ENCODE assay signal across 12 cellular contexts in the genomic region with DNA sequence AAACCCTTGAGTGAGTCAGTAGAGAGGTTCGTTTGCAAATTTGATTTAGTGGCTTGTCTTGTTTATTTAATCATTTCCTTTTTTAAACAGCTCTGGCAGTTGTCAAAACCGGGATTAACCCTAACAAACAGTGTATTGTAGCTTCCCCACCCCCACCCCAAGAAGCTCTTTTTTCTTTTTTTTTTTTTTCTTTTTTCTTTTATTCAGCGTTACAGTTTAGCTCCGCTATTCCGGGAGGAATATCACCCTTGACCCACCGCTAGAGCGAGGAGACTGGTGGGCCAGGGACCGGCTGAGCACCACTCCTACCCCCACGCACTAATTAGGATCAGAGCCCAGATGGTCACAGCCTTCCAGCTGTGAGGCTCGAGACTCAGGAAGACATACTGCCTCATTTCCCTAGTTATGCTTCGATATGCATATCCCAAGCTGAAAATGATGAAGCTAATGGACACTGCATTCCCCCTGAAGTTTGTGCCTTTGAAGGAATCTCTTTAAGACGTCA. TPM values are rescaled to one million over a fixed set of nuclear protein-coding genes. Genes with fewer than 3 reads are reported as not detected.
DNase-seq lines count a peak whose midpoint lies in the region; ATAC-seq, FAIRE-seq and TF ChIP-seq lines count a peak whose summit lies in the region.
"Had no signal": no experiment of that assay in that cellular context is flagged by ENCODE, and none has a peak within 500 bp of the region (broad histone marks: within the 10 kb centered on the region; RNA-seq: fewer than 3 reads in every experiment).

No MANE protein-coding gene starts in this region.

- no peak overlapping the region for H3K27ac Mint-ChIP-seq in HFFc6
- H3K27ac Mint-ChIP-seq in neural crest cell (ENCODE audit: unreplicated experiment) = no peak overlapping the region
- H3K27ac Mint-ChIP-seq: CD4-positive, alpha-beta memory T cell; T-cell had no signal

- no peak for FAIRE-seq in GM12892 (lab: Jason Lieb, UNC)

- peaks cover 25% of the 10 kb centered on the region for H3K4me1 Mint-ChIP-seq in HFFc6 (ENCODE audit: low read depth)
- H3K4me1 Mint-ChIP-seq in neural crest cell = peaks cover 30% of the 10 kb centered on the region

- CTCF ChIA-PET in A673 (lab: Charles Lee) = no interaction called here

- no peaks in the 10 kb centered on the region for H3K9me3 ChIP-seq in A673 (ENCODE audit: low read depth, low read length, poor library complexity, severe bottlenecking)
- no peaks in the 10 kb centered on the region for H3K9me3 ChIP-seq in endocrine pancreas (ENCODE audit: control insufficient read depth, low read length)

- TF ChIP-seq CTCF in A673 (conservative IDR thresholded peaks at IDR 0.05; ENCODE audit: low read depth, low read length) (no peak), HFFc6 (IDR thresholded peaks at IDR 0.05) (no peak), neural crest cell (conservative IDR thresholded peaks at IDR 0.05) (no peak)

- intact Hi-C loops in A673 (cut with micrococcal nuclease; ENCODE audit: unreplicated experiment) = no loop called here

- H3K9ac ChIP-seq in endocrine pancreas (ENCODE audit: control insufficient read depth, insufficient read depth, low read length) = no peak overlapping the region

- H3K4me3 Mint-ChIP-seq in HFFc6 = peak overlapping the region; percentile 79; the same call in 1 of the 2 replicates
- peak overlapping the region; percentile 87 for H3K4me3 Mint-ChIP-seq in neural crest cell

- H3K36me3 Mint-ChIP-seq in HFFc6 (ENCODE audit: low read depth) (no peaks in the 10 kb centered on the region), neural crest cell (ENCODE audit: low read depth) (no peaks in the 10 kb centered on the region)
- H3K36me3 Mint-ChIP-seq: CD4-positive, alpha-beta memory T cell; T-cell had no signal

- no peak for ATAC-seq in HG03460 (IDR thresholded peaks at IDR 0.05; ENCODE audit: unreplicated experiment)
- ATAC-seq: T-cell had no signal

- H3K27me3 Mint-ChIP-seq in HFFc6 (ENCODE audit: insufficient read depth) (peaks cover 33% of the 10 kb centered on the region), neural crest cell (ENCODE audit: low read depth) (peaks cover 54% of the 10 kb centered on the region)

- no peak overlapping the region for H3K27ac ChIP-seq in A673 (ENCODE audit: low read depth, low read length, poor library complexity, severe bottlenecking)

- peak overlapping the region; percentile 52 for H3K4me3 ChIP-seq in A673 (ENCODE audit: low read depth, low read length, poor library complexity, severe bottlenecking)
- peak overlapping the region; percentile 94 for H3K4me3 ChIP-seq in endocrine pancreas (ENCODE audit: control insufficient read depth, insufficient read depth, low read length)

- POLR2A ChIA-PET in A673 (lab: Charles Lee; ENCODE audit: low non-redundant PET) = no interaction called here

- H3K9me3 Mint-ChIP-seq in HFFc6 (no peaks in the 10 kb centered on the region), neural crest cell (no peaks in the 10 kb centered on the region)
- H3K9me3 Mint-ChIP-seq: T-cell had no signal

- H3K27me3 ChIP-seq in A673 (replicated peaks; ENCODE audit: insufficient read depth, low read depth, low read length, poor library complexity) (no peaks in the 10 kb centered on the region), endocrine pancreas (ENCODE audit: control insufficient read depth, insufficient read depth, low read length) (no peaks in the 10 kb centered on the region)

- H3K36me3 ChIP-seq in A673 (ENCODE audit: insufficient read depth, low read length, poor library complexity, severe bottlenecking) (no peaks in the 10 kb centered on the region), endocrine pancreas (ENCODE audit: control insufficient read depth, insufficient read depth, low read length) (no peaks in the 10 kb centered on the region)

- DNase-seq in A673 (ENCODE audit: low spot score) (peak; percentile 6), HFFc6 (no peak), neural crest cell (ENCODE audit: low read depth, low spot score) (no peak), GM12892 (ENCODE audit: insufficient read length) (no peak), mesenteric fat pad (ENCODE audit: low spot score) (no peak), germinal center (ENCODE audit: low spot score) (no peak)
- DNase-seq: activated effector memory CD4-positive, alpha-beta T cell treated with anti-CD3 and anti-CD28 coated beads, Interleukin-2, amount 50 U/mL, for 16 hours; CD4-positive, alpha-beta memory T cell; NCI-H1436 treated with DMSO at 0.1 percent for 48 hours; T-cell had no signal

- no peak for TF ChIP-seq POLR2A in GM12892 (IDR thresholded peaks at IDR 0.05; ENCODE audit: low read depth, low read length)

- H3K4me1 ChIP-seq in A673 (ENCODE audit: insufficient read depth, low read length, poor library complexity, severe bottlenecking) (no peaks in the 10 kb centered on the region), endocrine pancreas (ENCODE audit: control insufficient read depth, insufficient read depth, low read length) (peaks cover 24% of the 10 kb centered on the region)

- no TSS peak for BruUV-seq in A673 (replicated peaks; lab: Mats Ljungman, UMichigan)

RNA-seq across cellular contexts. Expression of gene PARM1, which starts 2.0 kb away (rescaled TPM):
- total RNA-seq in A673 (2021) (12.3 and 12.9 TPM in 2 replicates), neural crest cell (0.73 and 0.96 TPM in 2 replicates), mesenteric fat pad (27.5 TPM)
- under 1 TPM; 0.05 to 0.23 (median 0.16) TPM for total RNA-seq in HFFc6 (2021; fragmentation: NEBNext Ultra II Directional; extraction: Animal tissue kit (Norgen Biotek cat#: 25700))
- polyA plus RNA-seq in GM12892 (2012; ENCODE audit: missing spikeins) = 12.7 TPM
- total RNA-seq: CD4-positive, alpha-beta memory T cell had no signal
